In the genomic region with DNA sequence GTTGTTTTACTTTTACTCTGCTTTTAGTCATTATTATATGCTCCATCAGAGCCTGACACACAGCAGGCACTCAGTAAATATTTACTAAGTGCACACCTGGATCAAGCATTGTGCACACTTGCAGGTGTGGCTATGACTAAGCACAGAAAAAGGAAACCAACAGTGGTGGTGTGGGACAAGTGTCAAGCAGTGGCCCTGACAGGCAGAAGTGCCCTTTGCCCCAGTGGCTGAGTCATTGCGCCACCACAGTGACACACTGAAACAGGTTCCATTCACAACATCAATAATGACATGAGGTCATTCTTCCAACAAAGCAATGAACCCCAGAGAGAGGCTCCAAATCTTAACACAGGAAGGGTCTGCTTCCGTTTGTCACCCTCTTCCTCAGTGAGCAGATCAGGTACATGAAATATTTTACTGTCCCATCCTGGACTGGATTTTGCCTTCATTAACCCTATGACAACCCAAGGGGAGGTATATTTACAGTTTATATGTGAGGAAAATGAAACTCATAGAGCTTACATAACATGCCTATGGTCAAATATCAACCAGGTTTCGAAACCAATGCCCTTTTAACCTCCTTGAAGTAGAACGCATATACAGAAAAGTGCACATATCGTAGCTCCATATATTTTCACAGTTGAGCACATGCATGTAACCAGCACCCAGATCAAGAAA, we compare ENCODE assay signal across 8 cellular contexts.
DNase-seq lines count a peak whose midpoint lies in the region; ATAC-seq, FAIRE-seq and TF ChIP-seq lines count a peak whose summit lies in the region.

No MANE protein-coding gene starts in this region.

- H3K27ac ChIP-seq in kidney (ENCODE audit: low read depth in 2 of 2, low read length in 2 of 2): peak overlapping the region; percentile 26 to 48

- H3K4me1 ChIP-seq in kidney (ENCODE audit: control insufficient read depth in 1 of 2, insufficient read depth in 1 of 2, low read depth in 1 of 2, low read length in 2 of 2): peaks cover 2 to 6% of the 10 kb centered on the region in 2 donors

- ATAC-seq in GM18499 (IDR thresholded peaks at IDR 0.05; ENCODE audit: insufficient read depth, unreplicated experiment) (peak; percentile 95), GM21723 (IDR thresholded peaks at IDR 0.05; ENCODE audit: unreplicated experiment) (peak; percentile 90), WTC11 (no peak)

- POLR2A ChIA-PET in WTC11 (lab: Charles Lee): no interaction called here

- no peaks in the 10 kb centered on the region for H3K27me3 Mint-ChIP-seq in WTC11 (ENCODE audit: low read depth)

- H3K9ac ChIP-seq in kidney (ENCODE audit: low read length in 2 of 2): no peak overlapping the region

- H3K4me3 Mint-ChIP-seq in WTC11: no peak overlapping the region

- TF ChIP-seq CTCF in WTC11 (IDR thresholded peaks at IDR 0.05) (no peak), kidney (IDR thresholded peaks at IDR 0.05; ENCODE audit: borderline replicate concordance, extremely low read depth, insufficient read depth) (no peak)

- no peak for FAIRE-seq in kidney (lab: Jason Lieb, UNC)

- CTCF ChIA-PET in WTC11 (lab: Charles Lee): no interaction called here

- TF ChIP-seq EP300 in Ishikawa (IDR thresholded peaks at IDR 0.05; ENCODE audit: borderline replicate concordance): peak; percentile 93

- no peak for TF ChIP-seq RAD21 in Ishikawa (IDR thresholded peaks at IDR 0.05; ENCODE audit: low read depth)

- no peak overlapping the region for H3K4me3 ChIP-seq in kidney (ENCODE audit: low read length in 2 of 2)

- DNase-seq in WTC11 (ENCODE audit: low spot score) (no peak), kidney (peak; percentile 86), ureter (ENCODE audit: low spot score) (peak; percentile 89), midbrain (lab: John Stamatoyannopoulos, UW) (no peak), activated gamma-delta T cell treated with Interleukin-2 at 50 U/mL for 16 hours (no peak)

- intact Hi-C loops in kidney (cut with DNase I): no loop called here

- no peak overlapping the region for H3K27ac Mint-ChIP-seq in WTC11

- H3K4me1 Mint-ChIP-seq in WTC11: peaks cover 37% of the 10 kb centered on the region

- 0 out of 2 replicates have a peak, but pooled peaks cover 3% of the 10 kb centered on the region for H3K9me3 Mint-ChIP-seq in WTC11

- no peaks in the 10 kb centered on the region for H3K9me3 ChIP-seq in kidney (ENCODE audit: control insufficient read depth in 1 of 2, low read length in 2 of 2)

- H3K36me3 ChIP-seq in kidney (ENCODE audit: control insufficient read depth in 1 of 2, insufficient read depth in 2 of 2, low read length in 2 of 2): peaks cover 0 to 3% of the 10 kb centered on the region in 2 donors

- H3K36me3 Mint-ChIP-seq in WTC11: peaks cover 5% of the 10 kb centered on the region; the same call in 1 of the 2 replicates

TF ChIP-seq in Ishikawa, 13 proteins besides CTCF, POLR2A, EP300 and RAD21 (continues in another document):
- 0 out of 2 replicates have a peak, but pooled peaks have one; percentile 41 for TF ChIP-seq YY1 (IDR thresholded peaks at IDR 0.05; ENCODE audit: low read depth)
- TF ChIP-seq, protein P1, sequence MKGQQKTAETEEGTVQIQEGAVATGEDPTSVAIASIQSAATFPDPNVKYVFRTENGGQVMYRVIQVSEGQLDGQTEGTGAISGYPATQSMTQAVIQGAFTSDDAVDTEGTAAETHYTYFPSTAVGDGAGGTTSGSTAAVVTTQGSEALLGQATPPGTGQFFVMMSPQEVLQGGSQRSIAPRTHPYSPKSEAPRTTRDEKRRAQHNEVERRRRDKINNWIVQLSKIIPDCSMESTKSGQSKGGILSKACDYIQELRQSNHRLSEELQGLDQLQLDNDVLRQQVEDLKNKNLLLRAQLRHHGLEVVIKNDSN (IDR thresholded peaks at IDR 0.05): no peak
- TF ChIP-seq NFIC (IDR thresholded peaks at IDR 0.05): peak; percentile 74
- TF ChIP-seq ZBTB7A (IDR thresholded peaks at IDR 0.05; ENCODE audit: low read depth): no peak
- TF ChIP-seq CREB1 (IDR thresholded peaks at IDR 0.05; ENCODE audit: low read depth): no peak
- TF ChIP-seq, protein P2, sequence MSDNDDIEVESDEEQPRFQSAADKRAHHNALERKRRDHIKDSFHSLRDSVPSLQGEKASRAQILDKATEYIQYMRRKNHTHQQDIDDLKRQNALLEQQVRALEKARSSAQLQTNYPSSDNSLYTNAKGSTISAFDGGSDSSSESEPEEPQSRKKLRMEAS (IDR thresholded peaks at IDR 0.05): peak; percentile 63
- TF ChIP-seq TCF12 (IDR thresholded peaks at IDR 0.05; ENCODE audit: low read depth): peak; percentile 99
- TF ChIP-seq, protein P3, sequence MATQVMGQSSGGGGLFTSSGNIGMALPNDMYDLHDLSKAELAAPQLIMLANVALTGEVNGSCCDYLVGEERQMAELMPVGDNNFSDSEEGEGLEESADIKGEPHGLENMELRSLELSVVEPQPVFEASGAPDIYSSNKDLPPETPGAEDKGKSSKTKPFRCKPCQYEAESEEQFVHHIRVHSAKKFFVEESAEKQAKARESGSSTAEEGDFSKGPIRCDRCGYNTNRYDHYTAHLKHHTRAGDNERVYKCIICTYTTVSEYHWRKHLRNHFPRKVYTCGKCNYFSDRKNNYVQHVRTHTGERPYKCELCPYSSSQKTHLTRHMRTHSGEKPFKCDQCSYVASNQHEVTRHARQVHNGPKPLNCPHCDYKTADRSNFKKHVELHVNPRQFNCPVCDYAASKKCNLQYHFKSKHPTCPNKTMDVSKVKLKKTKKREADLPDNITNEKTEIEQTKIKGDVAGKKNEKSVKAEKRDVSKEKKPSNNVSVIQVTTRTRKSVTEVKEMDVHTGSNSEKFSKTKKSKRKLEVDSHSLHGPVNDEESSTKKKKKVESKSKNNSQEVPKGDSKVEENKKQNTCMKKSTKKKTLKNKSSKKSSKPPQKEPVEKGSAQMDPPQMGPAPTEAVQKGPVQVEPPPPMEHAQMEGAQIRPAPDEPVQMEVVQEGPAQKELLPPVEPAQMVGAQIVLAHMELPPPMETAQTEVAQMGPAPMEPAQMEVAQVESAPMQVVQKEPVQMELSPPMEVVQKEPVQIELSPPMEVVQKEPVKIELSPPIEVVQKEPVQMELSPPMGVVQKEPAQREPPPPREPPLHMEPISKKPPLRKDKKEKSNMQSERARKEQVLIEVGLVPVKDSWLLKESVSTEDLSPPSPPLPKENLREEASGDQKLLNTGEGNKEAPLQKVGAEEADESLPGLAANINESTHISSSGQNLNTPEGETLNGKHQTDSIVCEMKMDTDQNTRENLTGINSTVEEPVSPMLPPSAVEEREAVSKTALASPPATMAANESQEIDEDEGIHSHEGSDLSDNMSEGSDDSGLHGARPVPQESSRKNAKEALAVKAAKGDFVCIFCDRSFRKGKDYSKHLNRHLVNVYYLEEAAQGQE (IDR thresholded peaks at IDR 0.05; ENCODE audit: low read depth): no peak; the same call in 1 of the 2 replicates
- no peak for TF ChIP-seq EGR1 (IDR thresholded peaks at IDR 0.05)
- TF ChIP-seq TAF1 (IDR thresholded peaks at IDR 0.05; ENCODE audit: low read depth): no peak
- peak; percentile 80 for TF ChIP-seq FOXM1 (IDR thresholded peaks at IDR 0.05; ENCODE audit: borderline replicate concordance, low read depth)

TF ChIP-seq in WTC11, 78 proteins besides CTCF, POLR2A, EP300 and RAD21:
- TF ChIP-seq GABPB1 (CRISPR knock-in tag; IDR thresholded peaks at IDR 0.05): peak; percentile 86
- TF ChIP-seq, protein P4, sequence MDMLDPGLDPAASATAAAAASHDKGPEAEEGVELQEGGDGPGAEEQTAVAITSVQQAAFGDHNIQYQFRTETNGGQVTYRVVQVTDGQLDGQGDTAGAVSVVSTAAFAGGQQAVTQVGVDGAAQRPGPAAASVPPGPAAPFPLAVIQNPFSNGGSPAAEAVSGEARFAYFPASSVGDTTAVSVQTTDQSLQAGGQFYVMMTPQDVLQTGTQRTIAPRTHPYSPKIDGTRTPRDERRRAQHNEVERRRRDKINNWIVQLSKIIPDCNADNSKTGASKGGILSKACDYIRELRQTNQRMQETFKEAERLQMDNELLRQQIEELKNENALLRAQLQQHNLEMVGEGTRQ (CRISPR knock-in tag; IDR thresholded peaks at IDR 0.05): no peak

Comparison
In these comparisons a context has a peak if more than half of its experiments do, and no peak if none do; other contexts are left out.
1. DNase-seq: peak in kidney (single experiment) and ureter (single experiment); none in WTC11 (single experiment), midbrain (single experiment) and activated gamma-delta T cell treated with Interleukin-2 at 50 U/mL for 16 hours (single experiment).